ENCODE assay signal across 1 cellular context in the genomic region with DNA sequence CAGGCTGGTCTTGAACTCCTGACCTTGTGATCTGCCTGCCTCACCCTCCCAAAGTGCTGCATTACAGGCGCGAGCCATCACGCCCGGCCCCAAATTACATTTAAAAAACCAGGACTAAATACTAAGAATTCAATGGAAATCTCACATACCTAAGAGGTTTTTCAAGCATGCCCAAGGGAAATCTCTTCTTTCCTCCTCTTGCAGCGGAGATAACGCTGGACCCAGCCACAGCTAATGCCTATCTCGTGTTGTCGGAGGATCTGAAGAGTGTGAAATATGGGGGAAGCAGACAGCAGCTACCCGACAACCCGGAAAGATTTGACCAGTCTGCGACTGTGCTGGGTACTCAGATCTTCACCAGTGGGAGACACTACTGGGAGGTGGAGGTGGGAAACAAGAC.
TF ChIP-seq lines count a peak whose summit lies in the region.

No MANE protein-coding gene starts in this region.

TF ChIP-seq in H1, 55 proteins besides CTCF, POLR2A, EP300 and RAD21:
- TF ChIP-seq HDAC2 (IDR thresholded peaks at IDR 0.05; ENCODE audit: borderline replicate concordance in 1 of 2, low read depth in 2 of 2, low read length in 2 of 2) (no peak), BCL11A (IDR thresholded peaks at IDR 0.05; ENCODE audit: low read depth in 2 of 2, low read length in 2 of 2) (no peak), CEBPB (IDR thresholded peaks at IDR 0.05; ENCODE audit: low read depth, low read length) (no peak), SIRT6 (IDR thresholded peaks at IDR 0.05; ENCODE audit: low read length) (no peak), BACH1 (IDR thresholded peaks at IDR 0.05; ENCODE audit: low read length) (no peak), JUND (IDR thresholded peaks at IDR 0.05; ENCODE audit: low read length) (no peak), CBX8 (IDR thresholded peaks at IDR 0.05; ENCODE audit: borderline replicate concordance, low read depth, low read length) (no peak), RBBP5 (IDR thresholded peaks at IDR 0.05; ENCODE audit: borderline replicate concordance, low read depth, low read length) (no peak), TAF7 (optimal IDR thresholded peaks at IDR 0.05; ENCODE audit: borderline replicate concordance, low read depth, low read length) (no peak), RXRA (IDR thresholded peaks at IDR 0.05; ENCODE audit: insufficient read depth, low read depth, low read length) (no peak), POLR2AphosphoS5 (IDR thresholded peaks at IDR 0.05; ENCODE audit: low read depth, low read length) (no peak)
